ENCODE assay signal across 6 cellular contexts in genomic region chr14:19771491-19771890, GRCh38. TPM values are rescaled to one million over a fixed set of nuclear protein-coding genes. Genes with fewer than 3 reads are reported as not detected.
"Had no signal": no experiment of that assay in that cellular context is flagged by ENCODE, and none has a peak within 500 bp of the region (broad histone marks: within the 10 kb centered on the region; RNA-seq: fewer than 3 reads in every experiment).

No MANE protein-coding gene starts in this region.

RNA-seq across cellular contexts. Expression of gene OR4M1, which starts 1.8 kb away (rescaled TPM):
- total RNA-seq: GM23248, H7, HepG2, HFFc6, HT1080 had no signal

RNA-seq across cellular contexts. Expression of gene OR4Q3, which starts 28.1 kb away (rescaled TPM):
- total RNA-seq: GM23248, H4, H7, HepG2, HFFc6, HT1080 had no signal

RNA-seq across cellular contexts. Expression of gene OR4N2, which starts 32.1 kb away (rescaled TPM):
- total RNA-seq: GM23248, H7, HepG2, HFFc6, HT1080 had no signal

RNA-seq across cellular contexts. Expression of gene OR11H2, which starts 57.8 kb away (rescaled TPM):
- total RNA-seq: GM23248, H4, H7, HepG2, HFFc6, HT1080 had no signal
